Comparison of ENCODE assay signal across 18 cellular contexts in genomic region chr16:66003196-66003595, GRCh38.
DNase-seq lines count a peak whose midpoint lies in the region; ATAC-seq and TF ChIP-seq lines count a peak whose summit lies in the region.
"Had no signal": no experiment of that assay in that cellular context is flagged by ENCODE, and none has a peak within 500 bp of the region (broad histone marks: within the 10 kb centered on the region; RNA-seq: fewer than 3 reads in every experiment).

No MANE protein-coding gene starts in this region.

- no peaks in the 10 kb centered on the region for H3K4me1 ChIP-seq in colonic mucosa

- intact Hi-C loops in colonic mucosa (cut with DNase I) = no loop called here

- H3K9ac ChIP-seq in colonic mucosa (ENCODE audit: low read depth in 2 of 2, low read length in 2 of 2) = no peak overlapping the region

- TF ChIP-seq CTCF in AG04450 (IDR thresholded peaks at IDR 0.05; ENCODE audit: low read depth, low read length) = no peak
- no peak for TF ChIP-seq CTCF in colonic mucosa (IDR thresholded peaks at IDR 0.05)

- no peaks in the 10 kb centered on the region for H3K9me3 ChIP-seq in AG04450 (ENCODE audit: control insufficient read depth, insufficient read depth, low read length)
- H3K9me3 ChIP-seq in colonic mucosa = no peaks in the 10 kb centered on the region

- no peaks in the 10 kb centered on the region for H3K36me3 ChIP-seq in colonic mucosa

- H3K4me3 ChIP-seq in AG04450 (ENCODE audit: low read depth, low read length) (no peak overlapping the region), colonic mucosa (no peak overlapping the region)
- H3K4me3 ChIP-seq: GM23338 had no signal

- H3K27me3 ChIP-seq in AG04450 (ENCODE audit: control insufficient read depth, insufficient read depth, low read length) (peaks cover 2% of the 10 kb centered on the region), colonic mucosa (no peaks in the 10 kb centered on the region)

- H3K27ac ChIP-seq in AG04450 (ENCODE audit: low read depth, low read length) = no peak overlapping the region
- H3K27ac ChIP-seq in colonic mucosa = no peak overlapping the region
- H3K27ac ChIP-seq: 22Rv1, C4-2B had no signal

- POLR2A ChIA-PET in AG04450 (lab: Yijun Ruan, JAX) = no interaction called here

- CTCF ChIA-PET in AG04450 (lab: Charles Lee) = no interaction called here

- DNase-seq in AG04450 (ENCODE audit: low read depth, low spot score) (peak; percentile 36), HCEC 1CT (peak; percentile 63), colonic mucosa (peak; percentile 18), iris pigment epithelial cell (ENCODE audit: low read depth) (peak; percentile 38), COLO668 (lab: John Stamatoyannopoulos, UW; ENCODE audit: unreplicated experiment) (no peak), NCI-H146 treated with DMSO at 0.1 percent for 48 hours (lab: John Stamatoyannopoulos, UW; ENCODE audit: unreplicated experiment) (no peak), OCI-M2 (lab: John Stamatoyannopoulos, UW; ENCODE audit: unreplicated experiment) (no peak)
- DNase-seq: DMS 273 treated with DMSO at 0.1 percent for 48 hours, GDM1, Kasumi-1, NCI-H1105 treated with DMSO at 0.1 percent for 48 hours, NCI-H187 treated with DMSO at 0.1 percent for 48 hours, NCI-H446, OCI-M1 had no signal

- ATAC-seq in GM19351 (IDR thresholded peaks at IDR 0.05; ENCODE audit: unreplicated experiment) = no peak
- ATAC-seq: GM23338 had no signal

Comparison
In these comparisons a context has a peak if more than half of its experiments do, and no peak if none do; other contexts are left out.
1. DNase-seq: peak in AG04450 (single experiment), HCEC 1CT (single experiment), colonic mucosa (single experiment) and iris pigment epithelial cell (single experiment); none in COLO668 (single experiment), NCI-H146 treated with DMSO at 0.1 percent for 48 hours (single experiment) and OCI-M2 (single experiment).